In the genomic region with DNA sequence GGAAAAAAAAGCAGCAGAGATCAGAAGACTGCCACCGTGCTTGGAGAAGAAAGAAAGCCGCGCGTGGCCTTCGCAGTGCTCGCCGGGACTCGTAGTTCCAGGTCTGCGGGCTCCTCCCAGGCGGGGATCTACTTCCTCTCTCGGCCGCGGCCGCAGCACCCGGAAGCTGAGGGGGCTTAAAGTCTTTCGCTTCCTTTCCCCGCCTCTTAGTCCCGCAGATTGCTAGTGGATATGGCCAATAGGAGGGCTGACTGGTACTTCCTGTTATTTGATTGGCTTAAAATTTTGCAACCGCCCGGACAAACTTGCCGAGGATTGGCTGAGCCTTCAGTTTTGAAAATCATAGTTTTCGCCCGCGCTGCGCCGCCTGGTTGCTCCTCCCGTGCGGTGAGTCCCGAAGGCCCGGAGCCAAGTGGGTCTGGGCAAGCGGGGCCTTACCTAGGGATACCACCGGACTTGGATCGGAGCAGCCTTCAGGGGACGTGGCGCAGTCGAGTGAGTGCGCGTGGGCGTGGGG, we compare ENCODE assay signal across 8 cellular contexts. TPM values are rescaled to one million over a fixed set of nuclear protein-coding genes. Genes with fewer than 3 reads are reported as not detected.
DNase-seq lines count a peak whose midpoint lies in the region; ATAC-seq and TF ChIP-seq lines count a peak whose summit lies in the region.

A gene (plus strand): TSS at position 343 of the 517 bp plus-strand sequence. CDS start 4,151 bp downstream, outside the sequence.

- peaks cover 6% of the 10 kb centered on the region for H3K4me1 ChIP-seq in colonic mucosa

- H3K27ac ChIP-seq in colonic mucosa (peak within 1 kb of the TSS; percentile 37), layer of hippocampus (ENCODE audit: low read depth, low read length) (peak within 1 kb of the TSS; percentile 3)

- H3K9ac ChIP-seq in colonic mucosa (ENCODE audit: low read depth in 2 of 2, low read length in 2 of 2), result peak within 1 kb of the TSS; percentile 84 to 94

- peak; percentile 97 for DNase-seq in BJ (ENCODE audit: low read depth)
- DNase-seq in GM19240 (ENCODE audit: insufficient read length, low spot score), result peak; percentile 89
- peak; percentile 100 for DNase-seq in NCI-H526 (lab: John Stamatoyannopoulos, UW)
- DNase-seq in activated CD4-positive, alpha-beta T cell treated with anti-CD3 and anti-CD28 coated beads for 48 hours, result peak; percentile 96
- DNase-seq in colonic mucosa, result peak; percentile 97
- DNase-seq in stimulated activated CD4-positive, alpha-beta T cell treated with anti-CD3 and anti-CD28 coated beads, Interleukin-1b, Interleukin-23, amount 100 ng/mL, for 4 hours (ENCODE audit: low read depth in 2 of 2), result peak; percentile 85 to 87

- TF ChIP-seq CTCF in BJ (IDR thresholded peaks at IDR 0.05; ENCODE audit: insufficient read depth, low read depth, low read length), result no peak
- TF ChIP-seq CTCF in colonic mucosa (IDR thresholded peaks at IDR 0.05), result no peak

- H3K27me3 ChIP-seq in BJ (ENCODE audit: control insufficient read depth, insufficient read depth, low read length) (no peaks in the 10 kb centered on the region), colonic mucosa (no peaks in the 10 kb centered on the region), layer of hippocampus (ENCODE audit: control insufficient read depth, insufficient read depth, low read length) (no peaks in the 10 kb centered on the region)

- peak within 1 kb of the TSS; percentile 82 for H3K4me3 ChIP-seq in BJ (ENCODE audit: low read depth, low read length)
- peak within 1 kb of the TSS; percentile 97 for H3K4me3 ChIP-seq in colonic mucosa

- H3K9me3 ChIP-seq in colonic mucosa, result no peaks in the 10 kb centered on the region

- intact Hi-C loops in colonic mucosa (cut with DNase I), result no loop called here

- CTCF ChIA-PET in BJ (lab: Yijun Ruan, JAX), result interaction anchor here (1.0 to 2.2 kb wide), 6 partner anchors 15 to 256 kb away, joined by 3 to 7 read pairs (median 4); no protein-coding TSS in a partner anchor

- POLR2A ChIA-PET in BJ (lab: Charles Lee), result no interaction called here

- peak; percentile 96 for ATAC-seq in HG03460 (IDR thresholded peaks at IDR 0.05; ENCODE audit: unreplicated experiment)

- H3K36me3 ChIP-seq in BJ (ENCODE audit: control insufficient read depth, insufficient read depth, low read length), result no peaks in the 10 kb centered on the region
- H3K36me3 ChIP-seq in colonic mucosa, result no peaks in the 10 kb centered on the region

RNA-seq across cellular contexts. Expression of the gene that starts here (rescaled TPM):
- polyA plus RNA-seq in BJ (2011; rRNA removed), result 9.8 and 14.2 TPM in 2 replicates
- polyA minus RNA-seq in BJ (2011; rRNA and poly(A)+ RNA removed), result 12.7 and 18.2 TPM in 2 replicates
- total RNA-seq in colonic mucosa, result 10 to 100 TPM; 35.1 to 93.4 TPM

Comparison
In these comparisons a context has a peak if more than half of its experiments do, and no peak if none do; other contexts are left out.
1. Peak in every context shown above with its lines: DNase-seq, ATAC-seq, H3K4me3 ChIP-seq and H3K27ac ChIP-seq.